1 cellular context compared by ENCODE assay signal in the genomic region with DNA sequence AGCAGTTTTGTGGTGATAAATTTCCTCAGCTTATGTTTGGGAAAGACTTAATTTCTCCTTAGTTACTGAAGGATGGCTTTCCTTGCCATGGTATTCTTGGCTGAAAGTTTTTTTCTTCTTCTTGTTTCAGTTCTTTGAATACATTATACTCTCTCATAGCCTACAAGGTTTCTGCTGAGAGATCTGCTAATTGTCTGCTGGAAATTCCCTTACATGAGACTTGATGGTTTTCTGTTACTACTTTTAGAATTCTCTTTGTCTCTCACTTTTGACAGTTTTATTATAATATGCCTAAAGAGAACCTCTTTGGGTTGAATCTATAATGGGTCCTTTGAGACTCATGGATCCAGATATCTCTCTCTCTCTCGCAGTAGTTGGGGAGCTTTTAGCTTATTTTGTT.
A peak's percentile ranks its signal among the peaks of the same experiment; 100 is the strongest.
TF ChIP-seq lines count a peak whose summit lies in the region.

No MANE protein-coding gene starts in this region.

TF ChIP-seq in GM12878, 131 proteins besides CTCF, POLR2A, EP300 and RAD21 (continued from another document):
- TF ChIP-seq, protein P1, sequence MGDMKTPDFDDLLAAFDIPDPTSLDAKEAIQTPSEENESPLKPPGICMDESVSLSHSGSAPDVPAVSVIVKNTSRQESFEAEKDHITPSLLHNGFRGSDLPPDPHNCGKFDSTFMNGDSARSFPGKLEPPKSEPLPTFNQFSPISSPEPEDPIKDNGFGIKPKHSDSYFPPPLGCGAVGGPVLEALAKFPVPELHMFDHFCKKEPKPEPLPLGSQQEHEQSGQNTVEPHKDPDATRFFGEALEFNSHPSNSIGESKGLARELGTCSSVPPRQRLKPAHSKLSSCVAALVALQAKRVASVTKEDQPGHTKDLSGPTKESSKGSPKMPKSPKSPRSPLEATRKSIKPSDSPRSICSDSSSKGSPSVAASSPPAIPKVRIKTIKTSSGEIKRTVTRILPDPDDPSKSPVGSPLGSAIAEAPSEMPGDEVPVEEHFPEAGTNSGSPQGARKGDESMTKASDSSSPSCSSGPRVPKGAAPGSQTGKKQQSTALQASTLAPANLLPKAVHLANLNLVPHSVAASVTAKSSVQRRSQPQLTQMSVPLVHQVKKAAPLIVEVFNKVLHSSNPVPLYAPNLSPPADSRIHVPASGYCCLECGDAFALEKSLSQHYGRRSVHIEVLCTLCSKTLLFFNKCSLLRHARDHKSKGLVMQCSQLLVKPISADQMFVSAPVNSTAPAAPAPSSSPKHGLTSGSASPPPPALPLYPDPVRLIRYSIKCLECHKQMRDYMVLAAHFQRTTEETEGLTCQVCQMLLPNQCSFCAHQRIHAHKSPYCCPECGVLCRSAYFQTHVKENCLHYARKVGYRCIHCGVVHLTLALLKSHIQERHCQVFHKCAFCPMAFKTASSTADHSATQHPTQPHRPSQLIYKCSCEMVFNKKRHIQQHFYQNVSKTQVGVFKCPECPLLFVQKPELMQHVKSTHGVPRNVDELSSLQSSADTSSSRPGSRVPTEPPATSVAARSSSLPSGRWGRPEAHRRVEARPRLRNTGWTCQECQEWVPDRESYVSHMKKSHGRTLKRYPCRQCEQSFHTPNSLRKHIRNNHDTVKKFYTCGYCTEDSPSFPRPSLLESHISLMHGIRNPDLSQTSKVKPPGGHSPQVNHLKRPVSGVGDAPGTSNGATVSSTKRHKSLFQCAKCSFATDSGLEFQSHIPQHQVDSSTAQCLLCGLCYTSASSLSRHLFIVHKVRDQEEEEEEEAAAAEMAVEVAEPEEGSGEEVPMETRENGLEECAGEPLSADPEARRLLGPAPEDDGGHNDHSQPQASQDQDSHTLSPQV (IDR thresholded peaks at IDR 0.05), result no peak
- TF ChIP-seq MTA2 (IDR thresholded peaks at IDR 0.05; ENCODE audit: low read depth), result 0 out of 2 replicates have a peak, but pooled peaks have one; percentile 17
- no peak for TF ChIP-seq SMC3 (IDR thresholded peaks at IDR 0.05; ENCODE audit: borderline replicate concordance, low read length)
- TF ChIP-seq SP1 (IDR thresholded peaks at IDR 0.05; ENCODE audit: low read depth, low read length), result no peak
- TF ChIP-seq JUND (IDR thresholded peaks at IDR 0.05; ENCODE audit: low read depth, low read length), result no peak
- TF ChIP-seq, protein P2, sequence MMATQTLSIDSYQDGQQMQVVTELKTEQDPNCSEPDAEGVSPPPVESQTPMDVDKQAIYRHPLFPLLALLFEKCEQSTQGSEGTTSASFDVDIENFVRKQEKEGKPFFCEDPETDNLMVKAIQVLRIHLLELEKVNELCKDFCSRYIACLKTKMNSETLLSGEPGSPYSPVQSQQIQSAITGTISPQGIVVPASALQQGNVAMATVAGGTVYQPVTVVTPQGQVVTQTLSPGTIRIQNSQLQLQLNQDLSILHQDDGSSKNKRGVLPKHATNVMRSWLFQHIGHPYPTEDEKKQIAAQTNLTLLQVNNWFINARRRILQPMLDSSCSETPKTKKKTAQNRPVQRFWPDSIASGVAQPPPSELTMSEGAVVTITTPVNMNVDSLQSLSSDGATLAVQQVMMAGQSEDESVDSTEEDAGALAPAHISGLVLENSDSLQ (IDR thresholded peaks at IDR 0.05), result no peak
- no peak for TF ChIP-seq PML (IDR thresholded peaks at IDR 0.05; ENCODE audit: low read length)
- TF ChIP-seq, protein P3, sequence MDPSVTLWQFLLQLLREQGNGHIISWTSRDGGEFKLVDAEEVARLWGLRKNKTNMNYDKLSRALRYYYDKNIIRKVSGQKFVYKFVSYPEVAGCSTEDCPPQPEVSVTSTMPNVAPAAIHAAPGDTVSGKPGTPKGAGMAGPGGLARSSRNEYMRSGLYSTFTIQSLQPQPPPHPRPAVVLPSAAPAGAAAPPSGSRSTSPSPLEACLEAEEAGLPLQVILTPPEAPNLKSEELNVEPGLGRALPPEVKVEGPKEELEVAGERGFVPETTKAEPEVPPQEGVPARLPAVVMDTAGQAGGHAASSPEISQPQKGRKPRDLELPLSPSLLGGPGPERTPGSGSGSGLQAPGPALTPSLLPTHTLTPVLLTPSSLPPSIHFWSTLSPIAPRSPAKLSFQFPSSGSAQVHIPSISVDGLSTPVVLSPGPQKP (IDR thresholded peaks at IDR 0.05; ENCODE audit: low read depth, low read length), result no peak
- TF ChIP-seq BCL11A (IDR thresholded peaks at IDR 0.05; ENCODE audit: low read depth, low read length), result no peak
- TF ChIP-seq MEF2A (IDR thresholded peaks at IDR 0.05; ENCODE audit: insufficient read depth, low read depth, low read length), result no peak
- no peak for TF ChIP-seq CEBPB (IDR thresholded peaks at IDR 0.05; ENCODE audit: borderline replicate concordance in 1 of 2, low read depth in 2 of 2, low read length in 2 of 2)
- TF ChIP-seq, protein P4, sequence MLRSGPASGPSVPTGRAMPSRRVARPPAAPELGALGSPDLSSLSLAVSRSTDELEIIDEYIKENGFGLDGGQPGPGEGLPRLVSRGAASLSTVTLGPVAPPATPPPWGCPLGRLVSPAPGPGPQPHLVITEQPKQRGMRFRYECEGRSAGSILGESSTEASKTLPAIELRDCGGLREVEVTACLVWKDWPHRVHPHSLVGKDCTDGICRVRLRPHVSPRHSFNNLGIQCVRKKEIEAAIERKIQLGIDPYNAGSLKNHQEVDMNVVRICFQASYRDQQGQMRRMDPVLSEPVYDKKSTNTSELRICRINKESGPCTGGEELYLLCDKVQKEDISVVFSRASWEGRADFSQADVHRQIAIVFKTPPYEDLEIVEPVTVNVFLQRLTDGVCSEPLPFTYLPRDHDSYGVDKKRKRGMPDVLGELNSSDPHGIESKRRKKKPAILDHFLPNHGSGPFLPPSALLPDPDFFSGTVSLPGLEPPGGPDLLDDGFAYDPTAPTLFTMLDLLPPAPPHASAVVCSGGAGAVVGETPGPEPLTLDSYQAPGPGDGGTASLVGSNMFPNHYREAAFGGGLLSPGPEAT (IDR thresholded peaks at IDR 0.05; ENCODE audit: low read depth), result peak; percentile 67
- no peak for TF ChIP-seq BRCA1 (IDR thresholded peaks at IDR 0.05; ENCODE audit: low read depth, low read length)
- TF ChIP-seq PAX5 (IDR thresholded peaks at IDR 0.05; ENCODE audit: borderline replicate concordance, low read depth, low read length), result no peak
- no peak for TF ChIP-seq ZZZ3 (IDR thresholded peaks at IDR 0.05; ENCODE audit: control insufficient read depth, insufficient read length, low read depth)
